ENCODE assay signal across 1 cellular context in genomic region chr4:94508256-94508655, GRCh38.
TF ChIP-seq lines count a peak whose summit lies in the region.

No MANE protein-coding gene starts in this region.

TF ChIP-seq in HCT116, 20 proteins besides CTCF, POLR2A, EP300 and RAD21 (continued from another document):
- TF ChIP-seq REST (IDR thresholded peaks at IDR 0.05; ENCODE audit: low read depth) = no peak
